Comparison of ENCODE assay signal across 1 cellular context in the genomic region with DNA sequence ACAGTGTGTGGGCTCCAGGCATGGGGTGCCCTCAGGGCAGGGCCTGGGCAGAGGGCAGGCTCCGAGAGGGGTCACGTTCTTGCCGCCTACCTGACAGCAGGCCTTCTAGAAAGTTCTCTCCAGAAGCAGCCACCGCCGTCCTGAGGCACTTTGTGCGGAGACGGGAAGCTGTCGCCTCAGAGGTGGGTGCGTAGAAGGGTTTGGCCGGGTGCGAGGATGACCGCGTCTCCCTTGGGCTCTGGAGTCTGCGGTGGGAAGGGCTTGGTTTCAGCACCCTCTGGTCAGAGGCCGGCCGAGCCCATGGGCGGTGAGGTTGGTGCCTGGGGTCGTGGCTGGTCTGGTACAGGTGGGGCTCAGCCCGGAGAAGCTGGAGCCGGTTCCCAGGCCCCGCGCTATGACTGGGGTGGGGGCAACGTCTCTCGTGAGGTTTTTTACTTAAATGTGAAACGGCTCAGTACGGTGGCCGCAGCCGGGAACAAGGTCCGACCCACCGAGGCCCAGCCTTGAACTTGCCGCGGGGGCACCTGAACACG.
TF ChIP-seq lines count a peak whose summit lies in the region.

No MANE protein-coding gene starts in this region.

TF ChIP-seq in Ishikawa, 13 proteins besides CTCF, POLR2A, EP300 and RAD21 (continued from another document):
- TF ChIP-seq, protein P1, sequence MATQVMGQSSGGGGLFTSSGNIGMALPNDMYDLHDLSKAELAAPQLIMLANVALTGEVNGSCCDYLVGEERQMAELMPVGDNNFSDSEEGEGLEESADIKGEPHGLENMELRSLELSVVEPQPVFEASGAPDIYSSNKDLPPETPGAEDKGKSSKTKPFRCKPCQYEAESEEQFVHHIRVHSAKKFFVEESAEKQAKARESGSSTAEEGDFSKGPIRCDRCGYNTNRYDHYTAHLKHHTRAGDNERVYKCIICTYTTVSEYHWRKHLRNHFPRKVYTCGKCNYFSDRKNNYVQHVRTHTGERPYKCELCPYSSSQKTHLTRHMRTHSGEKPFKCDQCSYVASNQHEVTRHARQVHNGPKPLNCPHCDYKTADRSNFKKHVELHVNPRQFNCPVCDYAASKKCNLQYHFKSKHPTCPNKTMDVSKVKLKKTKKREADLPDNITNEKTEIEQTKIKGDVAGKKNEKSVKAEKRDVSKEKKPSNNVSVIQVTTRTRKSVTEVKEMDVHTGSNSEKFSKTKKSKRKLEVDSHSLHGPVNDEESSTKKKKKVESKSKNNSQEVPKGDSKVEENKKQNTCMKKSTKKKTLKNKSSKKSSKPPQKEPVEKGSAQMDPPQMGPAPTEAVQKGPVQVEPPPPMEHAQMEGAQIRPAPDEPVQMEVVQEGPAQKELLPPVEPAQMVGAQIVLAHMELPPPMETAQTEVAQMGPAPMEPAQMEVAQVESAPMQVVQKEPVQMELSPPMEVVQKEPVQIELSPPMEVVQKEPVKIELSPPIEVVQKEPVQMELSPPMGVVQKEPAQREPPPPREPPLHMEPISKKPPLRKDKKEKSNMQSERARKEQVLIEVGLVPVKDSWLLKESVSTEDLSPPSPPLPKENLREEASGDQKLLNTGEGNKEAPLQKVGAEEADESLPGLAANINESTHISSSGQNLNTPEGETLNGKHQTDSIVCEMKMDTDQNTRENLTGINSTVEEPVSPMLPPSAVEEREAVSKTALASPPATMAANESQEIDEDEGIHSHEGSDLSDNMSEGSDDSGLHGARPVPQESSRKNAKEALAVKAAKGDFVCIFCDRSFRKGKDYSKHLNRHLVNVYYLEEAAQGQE (IDR thresholded peaks at IDR 0.05; ENCODE audit: low read depth), result no peak
- TF ChIP-seq YY1 (IDR thresholded peaks at IDR 0.05; ENCODE audit: low read depth), result no peak
- no peak for TF ChIP-seq NFIC (IDR thresholded peaks at IDR 0.05)
